In the genomic region with DNA sequence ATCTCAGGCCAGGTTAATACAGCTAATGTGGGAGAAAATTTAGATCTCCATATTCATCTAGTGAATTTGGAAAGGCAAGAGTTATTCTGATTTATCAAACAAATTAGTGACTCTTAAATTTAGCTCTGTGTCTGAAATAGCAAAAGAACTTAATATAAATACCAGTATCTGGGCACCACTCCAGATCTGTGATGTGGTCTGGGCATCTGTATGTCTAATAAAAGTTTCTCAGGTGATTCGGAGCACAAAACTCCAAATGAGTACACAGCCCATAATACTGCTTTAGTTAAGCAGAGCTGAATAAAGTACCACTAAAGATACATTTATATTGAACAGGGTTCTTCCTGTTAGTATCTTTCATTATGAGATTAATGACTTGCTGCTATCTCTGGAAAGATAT, we compare ENCODE assay signal across 1 cellular context.
TF ChIP-seq lines count a peak whose summit lies in the region.

No MANE protein-coding gene starts in this region.

TF ChIP-seq in WTC11, 78 proteins besides CTCF, POLR2A, EP300 and RAD21 (continued from another document):
- TF ChIP-seq, protein P1, sequence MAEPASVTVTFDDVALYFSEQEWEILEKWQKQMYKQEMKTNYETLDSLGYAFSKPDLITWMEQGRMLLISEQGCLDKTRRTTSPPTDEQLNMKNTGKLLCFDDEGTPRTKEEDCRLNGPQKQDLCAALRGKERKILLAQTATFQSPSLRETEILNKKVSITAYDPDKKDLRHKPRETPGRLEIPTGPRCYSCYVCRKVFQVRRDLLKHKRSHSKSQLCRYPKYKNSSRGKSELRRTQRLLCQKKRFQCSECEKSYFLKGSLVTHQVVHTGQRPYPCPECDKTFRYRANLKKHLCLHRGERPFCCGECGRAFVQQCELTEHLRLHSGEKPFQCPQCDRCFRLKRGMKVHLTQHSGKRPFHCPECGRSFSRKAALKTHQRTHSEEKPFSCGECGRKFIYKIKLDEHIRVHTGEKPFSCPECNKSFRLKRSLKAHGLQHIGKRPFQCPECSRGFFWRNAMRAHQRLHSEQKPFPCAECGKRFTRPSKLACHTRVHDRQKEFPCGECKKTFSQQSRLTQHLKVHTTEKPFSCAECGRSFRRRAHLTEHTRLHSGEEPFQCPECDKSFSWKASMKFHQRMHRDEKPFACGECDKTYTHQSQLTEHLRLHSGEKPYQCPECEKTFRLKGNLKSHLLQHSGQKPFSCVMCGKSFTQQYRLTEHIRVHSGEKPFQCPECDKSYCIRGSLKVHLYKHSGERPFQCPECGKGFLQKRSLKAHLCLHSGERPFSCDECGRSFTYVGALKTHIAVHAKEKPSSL (CRISPR knock-in tag; conservative IDR thresholded peaks at IDR 0.05) = no peak
- TF ChIP-seq GTF2I (CRISPR knock-in tag; conservative IDR thresholded peaks at IDR 0.05) (no peak), IRF2 (CRISPR knock-in tag; IDR thresholded peaks at IDR 0.05; ENCODE audit: borderline replicate concordance, low read depth) (no peak), ELF4 (CRISPR knock-in tag; IDR thresholded peaks at IDR 0.05; ENCODE audit: low read depth) (no peak), PRRX2 (CRISPR knock-in tag; IDR thresholded peaks at IDR 0.05) (no peak), HMGA2 (CRISPR knock-in tag; IDR thresholded peaks at IDR 0.05) (no peak), NFE2L1 (CRISPR knock-in tag; IDR thresholded peaks at IDR 0.05) (no peak), RELA (CRISPR knock-in tag; IDR thresholded peaks at IDR 0.05; ENCODE audit: borderline replicate concordance) (no peak)
- TF ChIP-seq, protein P2, sequence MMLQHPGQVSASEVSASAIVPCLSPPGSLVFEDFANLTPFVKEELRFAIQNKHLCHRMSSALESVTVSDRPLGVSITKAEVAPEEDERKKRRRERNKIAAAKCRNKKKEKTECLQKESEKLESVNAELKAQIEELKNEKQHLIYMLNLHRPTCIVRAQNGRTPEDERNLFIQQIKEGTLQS (CRISPR knock-in tag; conservative IDR thresholded peaks at IDR 0.05) = no peak
- TF ChIP-seq, protein P3, sequence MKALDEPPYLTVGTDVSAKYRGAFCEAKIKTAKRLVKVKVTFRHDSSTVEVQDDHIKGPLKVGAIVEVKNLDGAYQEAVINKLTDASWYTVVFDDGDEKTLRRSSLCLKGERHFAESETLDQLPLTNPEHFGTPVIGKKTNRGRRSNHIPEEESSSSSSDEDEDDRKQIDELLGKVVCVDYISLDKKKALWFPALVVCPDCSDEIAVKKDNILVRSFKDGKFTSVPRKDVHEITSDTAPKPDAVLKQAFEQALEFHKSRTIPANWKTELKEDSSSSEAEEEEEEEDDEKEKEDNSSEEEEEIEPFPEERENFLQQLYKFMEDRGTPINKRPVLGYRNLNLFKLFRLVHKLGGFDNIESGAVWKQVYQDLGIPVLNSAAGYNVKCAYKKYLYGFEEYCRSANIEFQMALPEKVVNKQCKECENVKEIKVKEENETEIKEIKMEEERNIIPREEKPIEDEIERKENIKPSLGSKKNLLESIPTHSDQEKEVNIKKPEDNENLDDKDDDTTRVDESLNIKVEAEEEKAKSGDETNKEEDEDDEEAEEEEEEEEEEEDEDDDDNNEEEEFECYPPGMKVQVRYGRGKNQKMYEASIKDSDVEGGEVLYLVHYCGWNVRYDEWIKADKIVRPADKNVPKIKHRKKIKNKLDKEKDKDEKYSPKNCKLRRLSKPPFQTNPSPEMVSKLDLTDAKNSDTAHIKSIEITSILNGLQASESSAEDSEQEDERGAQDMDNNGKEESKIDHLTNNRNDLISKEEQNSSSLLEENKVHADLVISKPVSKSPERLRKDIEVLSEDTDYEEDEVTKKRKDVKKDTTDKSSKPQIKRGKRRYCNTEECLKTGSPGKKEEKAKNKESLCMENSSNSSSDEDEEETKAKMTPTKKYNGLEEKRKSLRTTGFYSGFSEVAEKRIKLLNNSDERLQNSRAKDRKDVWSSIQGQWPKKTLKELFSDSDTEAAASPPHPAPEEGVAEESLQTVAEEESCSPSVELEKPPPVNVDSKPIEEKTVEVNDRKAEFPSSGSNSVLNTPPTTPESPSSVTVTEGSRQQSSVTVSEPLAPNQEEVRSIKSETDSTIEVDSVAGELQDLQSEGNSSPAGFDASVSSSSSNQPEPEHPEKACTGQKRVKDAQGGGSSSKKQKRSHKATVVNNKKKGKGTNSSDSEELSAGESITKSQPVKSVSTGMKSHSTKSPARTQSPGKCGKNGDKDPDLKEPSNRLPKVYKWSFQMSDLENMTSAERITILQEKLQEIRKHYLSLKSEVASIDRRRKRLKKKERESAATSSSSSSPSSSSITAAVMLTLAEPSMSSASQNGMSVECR (CRISPR knock-in tag; IDR thresholded peaks at IDR 0.05; ENCODE audit: borderline replicate concordance) = no peak
